ENCODE assay signal across 13 cellular contexts in genomic region chr2:207317358-207317984, GRCh38.
DNase-seq lines count a peak whose midpoint lies in the region; TF ChIP-seq lines count a peak whose summit lies in the region.
"Had no signal": no experiment of that assay in that cellular context is flagged by ENCODE, and none has a peak within 500 bp of the region (broad histone marks: within the 10 kb centered on the region; RNA-seq: fewer than 3 reads in every experiment).

No MANE protein-coding gene starts in this region.

- no peaks in the 10 kb centered on the region for H3K9me3 ChIP-seq in GM23248 (ENCODE audit: low read depth)
- H3K9me3 ChIP-seq: body of pancreas had no signal

- peak overlapping the region; percentile 7 for H3K27ac Mint-ChIP-seq in activated CD4-positive, alpha-beta memory T cell treated with anti-CD3 and anti-CD28 coated beads, Interleukin-2, amount 10 ng/mL, durations not matched to agents 7 days and 5 days
- H3K27ac Mint-ChIP-seq: memory B cell had no signal

- no peak overlapping the region for H3K4me3 ChIP-seq in AG09309 (ENCODE audit: control insufficient read depth, low read depth, low read length)
- no peak overlapping the region for H3K4me3 ChIP-seq in GM23248
- H3K4me3 ChIP-seq in fibroblast of the aortic adventitia (ENCODE audit: low read depth, low read length): no peak overlapping the region
- H3K4me3 ChIP-seq: body of pancreas, skin epidermis had no signal

- H3K36me3 ChIP-seq in GM23248 (ENCODE audit: low read depth): no peaks in the 10 kb centered on the region

- DNase-seq in AG09309 (ENCODE audit: low read depth) (peak; percentile 40), GM23248 (peak; percentile 76), fibroblast of the aortic adventitia (ENCODE audit: low read depth) (peak; percentile 57), OCI-M1 (lab: John Stamatoyannopoulos, UW) (no peak), hypothalamus (lab: John Stamatoyannopoulos, UW) (no peak), activated gamma-delta T cell (lab: John Stamatoyannopoulos, UW) (no peak)
- DNase-seq in activated CD4-positive, alpha-beta memory T cell treated with anti-CD3 and anti-CD28 coated beads, Interleukin-2, amount 10 ng/mL, durations not matched to agents 7 days and 5 days: no peak
- DNase-seq in activated CD4-positive, CD25-positive, alpha-beta regulatory T cell (lab: John Stamatoyannopoulos, UW): no peak
- DNase-seq: body of pancreas; effector CD8-positive, alpha-beta T cell had no signal

- no peaks in the 10 kb centered on the region for H3K27me3 ChIP-seq in GM23248 (replicated peaks; ENCODE audit: insufficient read depth)
- H3K27me3 ChIP-seq: body of pancreas had no signal

- H4K20me1 ChIP-seq in GM23248 (ENCODE audit: insufficient read depth): no peaks in the 10 kb centered on the region

- 0 out of 2 replicates have a peak overlapping the region, but pooled peaks have one; percentile 4 for H3K27ac ChIP-seq in GM23248
- H3K27ac ChIP-seq: body of pancreas, C4-2B, skin epidermis had no signal

- CTCF ChIA-PET in activated CD4-positive, alpha-beta memory T cell treated with anti-CD3 and anti-CD28 coated beads, Interleukin-2, amount 10 ng/mL, durations not matched to agents 7 days and 5 days (lab: Charles Lee): no interaction called here

- H3K4me1 Mint-ChIP-seq in activated CD4-positive, alpha-beta memory T cell treated with anti-CD3 and anti-CD28 coated beads, Interleukin-2, amount 10 ng/mL, durations not matched to agents 7 days and 5 days: peaks cover 35% of the 10 kb centered on the region

- no peak overlapping the region for H2AFZ ChIP-seq in GM23248

- TF ChIP-seq CTCF in AG09309 (IDR thresholded peaks at IDR 0.05; ENCODE audit: control insufficient read depth, insufficient read depth, low read depth, low read length, missing control alignments): no peak
- TF ChIP-seq CTCF in fibroblast of the aortic adventitia (IDR thresholded peaks at IDR 0.05; ENCODE audit: insufficient read depth, low read length): no peak

- H3K36me3 Mint-ChIP-seq in activated CD4-positive, alpha-beta memory T cell treated with anti-CD3 and anti-CD28 coated beads, Interleukin-2, amount 10 ng/mL, durations not matched to agents 7 days and 5 days (ENCODE audit: low read depth): no peaks in the 10 kb centered on the region

- POLR2A ChIA-PET in activated CD4-positive, alpha-beta memory T cell treated with anti-CD3 and anti-CD28 coated beads, Interleukin-2, amount 10 ng/mL, durations not matched to agents 7 days and 5 days (lab: Charles Lee): no interaction called here

- no peaks in the 10 kb centered on the region for H3K9me3 Mint-ChIP-seq in activated CD4-positive, alpha-beta memory T cell treated with anti-CD3 and anti-CD28 coated beads, Interleukin-2, amount 10 ng/mL, durations not matched to agents 7 days and 5 days

- H3K4me1 ChIP-seq in GM23248 (ENCODE audit: insufficient read depth): peaks cover 14% of the 10 kb centered on the region
- H3K4me1 ChIP-seq: body of pancreas had no signal

- no peaks in the 10 kb centered on the region for H3K9me2 ChIP-seq in GM23248 (ENCODE audit: insufficient read depth)

- in situ Hi-C loops in GM23248 (cut with MboI): no loop called here

- WGBS in GM23248 (ENCODE audit: low coverage in 1 of 2, low lambda C conversion rate in 2 of 2, missing lambda C conversion rate in 2 of 2), 2 experiments: 37 to 38% methylated on average over 4 of the region's 4 CpGs

- H3K79me2 ChIP-seq in GM23248 (ENCODE audit: insufficient read depth): no peaks in the 10 kb centered on the region

- no peak overlapping the region for H3K4me3 Mint-ChIP-seq in activated CD4-positive, alpha-beta memory T cell treated with anti-CD3 and anti-CD28 coated beads, Interleukin-2, amount 10 ng/mL, durations not matched to agents 7 days and 5 days
- H3K4me3 Mint-ChIP-seq: memory B cell had no signal

- no peak overlapping the region for H3K9ac ChIP-seq in GM23248

- H3K27me3 Mint-ChIP-seq in activated CD4-positive, alpha-beta memory T cell treated with anti-CD3 and anti-CD28 coated beads, Interleukin-2, amount 10 ng/mL, durations not matched to agents 7 days and 5 days: no peaks in the 10 kb centered on the region
- H3K27me3 Mint-ChIP-seq: memory B cell had no signal

- H3K4me2 ChIP-seq in GM23248 (ENCODE audit: unreplicated experiment): peak overlapping the region; percentile 18

- H3F3A ChIP-seq in GM23248 (ENCODE audit: insufficient read depth): peaks cover 8% of the 10 kb centered on the region; the same call in 1 of the 2 replicates

Comparison
In these comparisons a context has a peak if more than half of its experiments do, and no peak if none do; other contexts are left out.
1. DNase-seq: peak in AG09309 (single experiment), GM23248 (single experiment) and fibroblast of the aortic adventitia (single experiment); none in activated CD4-positive, alpha-beta memory T cell treated with anti-CD3 and anti-CD28 coated beads, Interleukin-2, amount 10 ng/mL, durations not matched to agents 7 days and 5 days (single experiment), OCI-M1 (single experiment), activated CD4-positive, CD25-positive, alpha-beta regulatory T cell (0 of 4), hypothalamus (0 of 51) and activated gamma-delta T cell (single experiment).